ENCODE assay signal across 15 cellular contexts in the genomic region with DNA sequence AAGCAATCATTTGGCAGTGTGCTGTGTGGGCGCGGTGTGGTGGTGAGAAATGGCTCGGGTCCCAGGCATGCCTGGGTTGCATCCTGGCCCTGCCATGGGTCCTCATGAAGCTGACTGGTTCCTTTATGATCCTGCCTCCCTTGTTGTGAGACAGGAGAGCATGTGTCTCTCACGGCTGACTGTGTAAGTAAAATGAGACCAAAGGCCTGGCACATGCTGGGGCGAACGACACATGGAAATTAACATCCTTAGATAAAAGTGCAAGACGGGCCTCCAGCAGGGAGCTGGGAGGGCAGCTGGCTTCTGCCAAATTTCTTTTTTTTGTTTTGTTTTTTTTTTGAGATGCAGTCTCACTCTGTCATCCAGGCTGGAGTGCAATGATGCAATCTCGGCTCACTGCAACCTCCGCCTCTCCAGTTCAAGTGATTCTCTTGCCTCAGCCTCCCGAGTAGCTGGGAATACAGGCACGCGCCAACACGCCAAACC. TPM values are rescaled to one million over a fixed set of nuclear protein-coding genes. Genes with fewer than 3 reads are reported as not detected.
A peak's percentile ranks its signal among the peaks of the same experiment; 100 is the strongest.
DNase-seq lines count a peak whose midpoint lies in the region; ATAC-seq and TF ChIP-seq lines count a peak whose summit lies in the region.
"Had no signal": no experiment of that assay in that cellular context is flagged by ENCODE, and none has a peak within 500 bp of the region (broad histone marks: within the 10 kb centered on the region; RNA-seq: fewer than 3 reads in every experiment).

No MANE protein-coding gene starts in this region.

- H3K4me1 ChIP-seq in mammary epithelial cell (ENCODE audit: insufficient read depth, low read length) (peaks cover 4% of the 10 kb centered on the region), sigmoid colon (peaks cover 0 to 11% (median 0%) of the 10 kb centered on the region in 4 donors), thyroid gland (peaks cover 0 to 5% of the 10 kb centered on the region in 2 donors)

- H3K4me3 ChIP-seq in mammary epithelial cell (replicated peaks in 1 of 3; ENCODE audit: insufficient read depth in 1 of 3, low read depth in 2 of 3, low read length in 3 of 3) (no peak overlapping the region), sigmoid colon (no peak overlapping the region), thyroid gland (replicated peaks in 1 of 3) (no peak overlapping the region)
- H3K4me3 ChIP-seq: cardiac muscle cell, mucosa of descending colon had no signal

- peak overlapping the region; percentile 4 for H3K27ac Mint-ChIP-seq in HFFc6
- no peak overlapping the region for H3K27ac Mint-ChIP-seq in activated T-helper 2 cell treated with anti-CD3 and anti-CD28 coated beads, Interferon-gamma antibody, Interleukin-2, Interleukin-4, amounts not matched to agents 10 μg/mL and 5 μg/mL and 100 μg/mL, durations not matched to agents 14 hours and 24 hours and 36 hours
- H3K27ac Mint-ChIP-seq: T-helper 2 cell treated with Interferon-gamma antibody and Interleukin-4, amounts not matched to agents 5 μg/mL and 100 μg/mL, for 36 hours had no signal

- DNase-seq in HFFc6: no peak
- DNase-seq in mammary epithelial cell: no peak
- peak; percentile 53 for DNase-seq in left ventricle myocardium superior
- DNase-seq in sigmoid colon: peak; percentile 83
- no peak for DNase-seq in OCI-M2 (lab: John Stamatoyannopoulos, UW; ENCODE audit: unreplicated experiment)
- no peak for DNase-seq in activated T-helper 2 cell treated with anti-CD3 and anti-CD28 coated beads, Interferon-gamma antibody, Interleukin-2, Interleukin-4, amounts not matched to agents 10 μg/mL and 5 μg/mL and 100 μg/mL, durations not matched to agents 14 hours and 24 hours and 36 hours (ENCODE audit: low spot score)
- DNase-seq in thyroid gland: no peak
- DNase-seq in effector CD4-positive, alpha-beta T cell: no peak
- DNase-seq: activated CD4-positive, alpha-beta T cell treated with anti-CD3 and anti-CD28 coated beads, Interleukin-2, amount 50 U/mL, for 1 hour; GDM1; mucosa of descending colon; stimulated activated naive CD8-positive, alpha-beta T cell treated with anti-CD3 and anti-CD28 coated beads, Interleukin-15, Interleukin-2, amounts not matched to agents 100 U/mL and 50 U/mL, for 24 hours had no signal

- BruUV-seq in mammary epithelial cell (replicated peaks; lab: Mats Ljungman, UMichigan): no TSS peak

- H3K9me3 ChIP-seq in mammary epithelial cell (replicated peaks; ENCODE audit: insufficient read depth, low read length): peaks cover under 1% of the 10 kb centered on the region
- no peaks in the 10 kb centered on the region for H3K9me3 ChIP-seq in sigmoid colon
- no peaks in the 10 kb centered on the region for H3K9me3 ChIP-seq in thyroid gland
- H3K9me3 ChIP-seq: mucosa of descending colon had no signal

- no peak overlapping the region for H3K4me3 Mint-ChIP-seq in HFFc6
- no peak overlapping the region for H3K4me3 Mint-ChIP-seq in activated T-helper 2 cell treated with anti-CD3 and anti-CD28 coated beads, Interferon-gamma antibody, Interleukin-2, Interleukin-4, amounts not matched to agents 10 μg/mL and 5 μg/mL and 100 μg/mL, durations not matched to agents 14 hours and 24 hours and 36 hours (ENCODE audit: low read depth)
- H3K4me3 Mint-ChIP-seq: T-helper 2 cell treated with Interferon-gamma antibody and Interleukin-4, amounts not matched to agents 5 μg/mL and 100 μg/mL, for 36 hours had no signal

- WGBS in mammary epithelial cell (ENCODE audit: low coverage, missing lambda C conversion rate): 58% methylated on average over 13 of the region's 13 CpGs
- WGBS in sigmoid colon, 2 donors: 77 to 78% methylated on average over 13 of the region's 13 CpGs
- WGBS in thyroid gland, 2 donors: 78 to 89% methylated on average over 11 to 13 of the region's 13 CpGs

- no peaks in the 10 kb centered on the region for H3K36me3 ChIP-seq in mammary epithelial cell (ENCODE audit: insufficient read depth, low read length)
- H3K36me3 ChIP-seq in sigmoid colon: no peaks in the 10 kb centered on the region
- H3K36me3 ChIP-seq in thyroid gland: no peaks in the 10 kb centered on the region
- H3K36me3 ChIP-seq: cardiac muscle cell had no signal

- TF ChIP-seq POLR2A in sigmoid colon (IDR thresholded peaks at IDR 0.05) (no peak), thyroid gland (IDR thresholded peaks at IDR 0.05) (no peak)

- TF ChIP-seq EP300 in sigmoid colon (IDR thresholded peaks at IDR 0.05): no peak

- dilution Hi-C loops in mammary epithelial cell (cut with HindIII; ENCODE audit: low sequenced_read_pairs): no loop called here

- peaks cover 13% of the 10 kb centered on the region for H3K36me3 Mint-ChIP-seq in HFFc6 (ENCODE audit: low read depth)
- H3K36me3 Mint-ChIP-seq in activated T-helper 2 cell treated with anti-CD3 and anti-CD28 coated beads, Interferon-gamma antibody, Interleukin-2, Interleukin-4, amounts not matched to agents 10 μg/mL and 5 μg/mL and 100 μg/mL, durations not matched to agents 14 hours and 24 hours and 36 hours (ENCODE audit: low read depth): no peaks in the 10 kb centered on the region

- peak; percentile 70 for ATAC-seq in left ventricle myocardium superior
- ATAC-seq: mucosa of descending colon; stimulated activated naive CD8-positive, alpha-beta T cell treated with anti-CD3 and anti-CD28 coated beads, Interleukin-15, Interleukin-2, amounts not matched to agents 100 U/mL and 50 U/mL, for 24 hours had no signal

- no peaks in the 10 kb centered on the region for H4K20me1 ChIP-seq in mammary epithelial cell (ENCODE audit: insufficient read depth, low read length)

- H3K4me2 ChIP-seq in mammary epithelial cell (ENCODE audit: insufficient read depth, low read depth, low read length): no peak overlapping the region

- H3K27me3 ChIP-seq in mammary epithelial cell (ENCODE audit: insufficient read depth, low read length): no peaks in the 10 kb centered on the region
- H3K27me3 ChIP-seq in sigmoid colon: no peaks in the 10 kb centered on the region
- H3K27me3 ChIP-seq in thyroid gland: no peaks in the 10 kb centered on the region
- H3K27me3 ChIP-seq: cardiac muscle cell had no signal

- TF ChIP-seq CTCF in HFFc6 (IDR thresholded peaks at IDR 0.05) (no peak), mammary epithelial cell (conservative IDR thresholded peaks at IDR 0.05 in 1 of 2, IDR thresholded peaks at IDR 0.05 in 1 of 2; ENCODE audit: extremely low read depth in 1 of 2, insufficient read depth in 1 of 2, low read depth in 1 of 2, low read length in 2 of 2) (no peak), sigmoid colon (IDR thresholded peaks at IDR 0.05) (no peak), thyroid gland (IDR thresholded peaks at IDR 0.05) (no peak)

- intact Hi-C loops in mammary epithelial cell (cut with micrococcal nuclease) (no loop called here), left ventricle myocardium superior (cut with micrococcal nuclease) (no loop called here), sigmoid colon (cut with DNase I) (no loop called here), thyroid gland (cut with DNase I) (no loop called here)
- intact Hi-C loops in activated T-helper 2 cell treated with anti-CD3 and anti-CD28 coated beads, Interferon-gamma antibody, Interleukin-2, Interleukin-4, amounts not matched to agents 10 μg/mL and 5 μg/mL and 100 μg/mL, durations not matched to agents 14 hours and 24 hours and 36 hours (cut with micrococcal nuclease): no loop called here

- peaks cover 42% of the 10 kb centered on the region for H3K4me1 Mint-ChIP-seq in HFFc6 (ENCODE audit: low read depth)
- H3K4me1 Mint-ChIP-seq in activated T-helper 2 cell treated with anti-CD3 and anti-CD28 coated beads, Interferon-gamma antibody, Interleukin-2, Interleukin-4, amounts not matched to agents 10 μg/mL and 5 μg/mL and 100 μg/mL, durations not matched to agents 14 hours and 24 hours and 36 hours (ENCODE audit: low read depth): no peaks in the 10 kb centered on the region

- CTCF ChIA-PET in mammary epithelial cell (lab: Charles Lee; ENCODE audit: low non-redundant PET): no interaction called here

- peak overlapping the region; percentile 56 for H2AFZ ChIP-seq in mammary epithelial cell (ENCODE audit: low read depth, low read length)

- no peaks in the 10 kb centered on the region for H3K79me2 ChIP-seq in mammary epithelial cell (ENCODE audit: insufficient read depth, low read length)

- H3K27ac ChIP-seq in mammary epithelial cell (ENCODE audit: insufficient read depth, low read depth, low read length): no peak overlapping the region
- peak overlapping the region in 1 of 4 donors; percentile 49 for H3K27ac ChIP-seq in sigmoid colon
- H3K27ac ChIP-seq in thyroid gland: no peak overlapping the region
- H3K27ac ChIP-seq: C4-2B, cardiac muscle cell had no signal

- in situ Hi-C loops in mammary epithelial cell (cut with MboI; ENCODE audit: low sequenced_read_pairs in 2 of 2): no loop called here

- no peak overlapping the region for H3K9ac ChIP-seq in mammary epithelial cell (ENCODE audit: insufficient read depth, low read length)

- H3K9me3 Mint-ChIP-seq in HFFc6: peaks cover 16% of the 10 kb centered on the region
- peaks cover 3% of the 10 kb centered on the region for H3K9me3 Mint-ChIP-seq in activated T-helper 2 cell treated with anti-CD3 and anti-CD28 coated beads, Interferon-gamma antibody, Interleukin-2, Interleukin-4, amounts not matched to agents 10 μg/mL and 5 μg/mL and 100 μg/mL, durations not matched to agents 14 hours and 24 hours and 36 hours

- H3K27me3 Mint-ChIP-seq in HFFc6 (ENCODE audit: insufficient read depth): no peaks in the 10 kb centered on the region
- H3K27me3 Mint-ChIP-seq in activated T-helper 2 cell treated with anti-CD3 and anti-CD28 coated beads, Interferon-gamma antibody, Interleukin-2, Interleukin-4, amounts not matched to agents 10 μg/mL and 5 μg/mL and 100 μg/mL, durations not matched to agents 14 hours and 24 hours and 36 hours (ENCODE audit: low read depth): peaks cover 5% of the 10 kb centered on the region

RNA-seq across cellular contexts. Expression of gene FBLN1, which starts 9.4 kb away (rescaled TPM):
- total RNA-seq in HFFc6 (2021; fragmentation: NEBNext Ultra II Directional; extraction: Animal tissue kit (Norgen Biotek cat#: 25700)): 100 to 1,000 TPM; 199 to 346 (median 326) TPM
- total RNA-seq in mammary epithelial cell (100 to 1,000 TPM; 130 to 173 TPM), left ventricle myocardium superior (93.3 TPM), sigmoid colon (100 to 1,000 TPM; 123 to 230 (median 205) TPM), thyroid gland (100 to 1,000 TPM in 3 of 4 donors, 10 to 100 TPM in 1; 52.3 to 199 (median 163) TPM)
- polyA plus RNA-seq in mammary epithelial cell (66.8 TPM), sigmoid colon (10 to 100 TPM in 2 of 3 donors, 1 to 10 TPM in 1; 9.0 to 43.6 (median 33.0) TPM)
- polyA minus RNA-seq in mammary epithelial cell: 49.2 TPM
- not detected in 2 replicates for total RNA-seq in activated T-helper 2 cell treated with anti-CD3 and anti-CD28 coated beads, Interferon-gamma antibody, Interleukin-2, Interleukin-4, amounts not matched to agents 10 μg/mL and 5 μg/mL and 100 μg/mL, durations not matched to agents 14 hours and 24 hours and 36 hours

Comparison
In these comparisons a context has a peak if more than half of its experiments do, and no peak if none do; other contexts are left out.
1. DNase-seq: peak in left ventricle myocardium superior (single experiment) and sigmoid colon (single experiment); none in HFFc6 (single experiment), mammary epithelial cell (single experiment), OCI-M2 (single experiment), activated T-helper 2 cell treated with anti-CD3 and anti-CD28 coated beads, Interferon-gamma antibody, Interleukin-2, Interleukin-4, amounts not matched to agents 10 μg/mL and 5 μg/mL and 100 μg/mL, durations not matched to agents 14 hours and 24 hours and 36 hours (single experiment), thyroid gland (0 of 2) and effector CD4-positive, alpha-beta T cell (single experiment).
2. RNA of gene FBLN1, which starts 9.4 kb away (total RNA-seq): 199 to 346 TPM in HFFc6, 123 to 230 TPM in sigmoid colon, 52.3 to 199 TPM in thyroid gland, 130 to 173 TPM in mammary epithelial cell and 93.3 TPM in left ventricle myocardium superior (single experiment); not detected in activated T-helper 2 cell treated with anti-CD3 and anti-CD28 coated beads, Interferon-gamma antibody, Interleukin-2, Interleukin-4, amounts not matched to agents 10 μg/mL and 5 μg/mL and 100 μg/mL, durations not matched to agents 14 hours and 24 hours and 36 hours; every median in the first group is over 10 times any median in the second.